Comparison of ENCODE assay signal across 1 cellular context in the genomic region with DNA sequence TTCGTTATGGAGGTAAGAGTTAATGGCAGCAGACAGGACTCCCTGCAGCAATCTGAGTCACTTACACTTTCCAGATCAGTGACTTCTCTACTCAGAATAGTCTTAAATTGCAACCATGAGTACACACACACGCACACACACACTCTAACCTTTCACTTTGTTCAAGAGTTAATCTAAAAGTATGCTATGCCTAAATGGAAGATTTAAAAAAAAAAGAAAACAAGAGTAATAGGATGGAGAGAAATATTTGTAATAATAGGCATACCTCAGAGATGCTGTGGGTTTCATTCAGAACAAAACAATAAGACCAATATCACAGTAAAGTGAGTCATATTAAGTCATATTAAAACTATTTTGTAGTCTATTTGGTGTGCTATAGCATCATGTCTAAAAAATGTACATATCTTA.
TF ChIP-seq lines count a peak whose summit lies in the region.

No MANE protein-coding gene starts in this region.

TF ChIP-seq in SK-N-SH, 30 proteins besides CTCF, POLR2A, EP300 and RAD21 (continued from another document):
- TF ChIP-seq, protein P1, sequence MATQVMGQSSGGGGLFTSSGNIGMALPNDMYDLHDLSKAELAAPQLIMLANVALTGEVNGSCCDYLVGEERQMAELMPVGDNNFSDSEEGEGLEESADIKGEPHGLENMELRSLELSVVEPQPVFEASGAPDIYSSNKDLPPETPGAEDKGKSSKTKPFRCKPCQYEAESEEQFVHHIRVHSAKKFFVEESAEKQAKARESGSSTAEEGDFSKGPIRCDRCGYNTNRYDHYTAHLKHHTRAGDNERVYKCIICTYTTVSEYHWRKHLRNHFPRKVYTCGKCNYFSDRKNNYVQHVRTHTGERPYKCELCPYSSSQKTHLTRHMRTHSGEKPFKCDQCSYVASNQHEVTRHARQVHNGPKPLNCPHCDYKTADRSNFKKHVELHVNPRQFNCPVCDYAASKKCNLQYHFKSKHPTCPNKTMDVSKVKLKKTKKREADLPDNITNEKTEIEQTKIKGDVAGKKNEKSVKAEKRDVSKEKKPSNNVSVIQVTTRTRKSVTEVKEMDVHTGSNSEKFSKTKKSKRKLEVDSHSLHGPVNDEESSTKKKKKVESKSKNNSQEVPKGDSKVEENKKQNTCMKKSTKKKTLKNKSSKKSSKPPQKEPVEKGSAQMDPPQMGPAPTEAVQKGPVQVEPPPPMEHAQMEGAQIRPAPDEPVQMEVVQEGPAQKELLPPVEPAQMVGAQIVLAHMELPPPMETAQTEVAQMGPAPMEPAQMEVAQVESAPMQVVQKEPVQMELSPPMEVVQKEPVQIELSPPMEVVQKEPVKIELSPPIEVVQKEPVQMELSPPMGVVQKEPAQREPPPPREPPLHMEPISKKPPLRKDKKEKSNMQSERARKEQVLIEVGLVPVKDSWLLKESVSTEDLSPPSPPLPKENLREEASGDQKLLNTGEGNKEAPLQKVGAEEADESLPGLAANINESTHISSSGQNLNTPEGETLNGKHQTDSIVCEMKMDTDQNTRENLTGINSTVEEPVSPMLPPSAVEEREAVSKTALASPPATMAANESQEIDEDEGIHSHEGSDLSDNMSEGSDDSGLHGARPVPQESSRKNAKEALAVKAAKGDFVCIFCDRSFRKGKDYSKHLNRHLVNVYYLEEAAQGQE (IDR thresholded peaks at IDR 0.05; ENCODE audit: low read depth, low read length), result no peak
- TF ChIP-seq, protein P2, sequence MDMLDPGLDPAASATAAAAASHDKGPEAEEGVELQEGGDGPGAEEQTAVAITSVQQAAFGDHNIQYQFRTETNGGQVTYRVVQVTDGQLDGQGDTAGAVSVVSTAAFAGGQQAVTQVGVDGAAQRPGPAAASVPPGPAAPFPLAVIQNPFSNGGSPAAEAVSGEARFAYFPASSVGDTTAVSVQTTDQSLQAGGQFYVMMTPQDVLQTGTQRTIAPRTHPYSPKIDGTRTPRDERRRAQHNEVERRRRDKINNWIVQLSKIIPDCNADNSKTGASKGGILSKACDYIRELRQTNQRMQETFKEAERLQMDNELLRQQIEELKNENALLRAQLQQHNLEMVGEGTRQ (IDR thresholded peaks at IDR 0.05; ENCODE audit: borderline replicate concordance, low read depth, low read length), result no peak
- TF ChIP-seq RFX5 (IDR thresholded peaks at IDR 0.05; ENCODE audit: low read length) (no peak), GATA2 (CRISPR knock-in tag; IDR thresholded peaks at IDR 0.05) (no peak), TAF1 (IDR thresholded peaks at IDR 0.05; ENCODE audit: borderline replicate concordance, low read depth, low read length) (no peak), SMC3 (IDR thresholded peaks at IDR 0.05; ENCODE audit: low read depth, low read length) (no peak), POLR2AphosphoS5 (IDR thresholded peaks at IDR 0.05; ENCODE audit: low read depth, low read length) (no peak)
- TF ChIP-seq, protein P3, sequence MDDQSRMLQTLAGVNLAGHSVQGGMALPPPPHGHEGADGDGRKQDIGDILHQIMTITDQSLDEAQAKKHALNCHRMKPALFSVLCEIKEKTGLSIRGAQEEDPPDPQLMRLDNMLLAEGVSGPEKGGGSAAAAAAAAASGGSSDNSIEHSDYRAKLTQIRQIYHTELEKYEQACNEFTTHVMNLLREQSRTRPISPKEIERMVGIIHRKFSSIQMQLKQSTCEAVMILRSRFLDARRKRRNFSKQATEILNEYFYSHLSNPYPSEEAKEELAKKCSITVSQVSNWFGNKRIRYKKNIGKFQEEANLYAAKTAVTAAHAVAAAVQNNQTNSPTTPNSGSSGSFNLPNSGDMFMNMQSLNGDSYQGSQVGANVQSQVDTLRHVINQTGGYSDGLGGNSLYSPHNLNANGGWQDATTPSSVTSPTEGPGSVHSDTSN (IDR thresholded peaks at IDR 0.05), result peak; percentile 35; the same call in 1 of the 2 replicates
